Comparison of ENCODE assay signal across 8 cellular contexts in the genomic region with DNA sequence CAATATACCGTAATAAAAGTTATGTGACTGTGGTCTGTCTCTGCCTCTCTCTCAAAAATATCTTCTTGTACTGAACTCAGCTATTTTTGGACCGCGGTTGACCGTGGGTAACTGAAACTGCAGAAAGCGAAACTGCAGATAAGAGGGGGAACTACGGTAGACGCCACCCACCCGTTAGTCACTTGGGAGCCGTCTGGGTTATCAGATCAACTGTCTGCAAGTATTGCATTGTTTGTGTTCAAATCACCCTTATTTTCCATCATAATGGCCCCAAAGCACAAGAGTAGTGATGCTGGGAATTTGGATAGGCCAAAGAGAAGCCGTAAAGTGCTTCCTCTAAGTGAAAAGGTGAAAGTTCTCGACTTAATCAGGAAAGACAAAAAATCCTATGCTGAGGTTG. TPM values are rescaled to one million over a fixed set of nuclear protein-coding genes. Genes with fewer than 3 reads are reported as not detected.
A peak's percentile ranks its signal among the peaks of the same experiment; 100 is the strongest.
DNase-seq lines count a peak whose midpoint lies in the region; ATAC-seq and TF ChIP-seq lines count a peak whose summit lies in the region.
"Not testable (repeated sequence)": the region's sequence is repeated elsewhere in the genome, so short reads cannot be mapped to it uniquely, and the experiment has no call there.

No MANE protein-coding gene starts in this region.

- TF ChIP-seq CTCF in fibroblast of lung (conservative IDR thresholded peaks at IDR 0.05 in 1 of 2, IDR thresholded peaks at IDR 0.05 in 1 of 2; ENCODE audit: low read depth in 1 of 2, low read length in 2 of 2); natural killer cell (IDR thresholded peaks at IDR 0.05): not testable (repeated sequence)

- not testable (repeated sequence) for H3K27me3 ChIP-seq in fibroblast of lung (ENCODE audit: control insufficient read depth, insufficient read depth, low read length)

- H3K36me3 ChIP-seq in fibroblast of lung (ENCODE audit: control insufficient read depth, insufficient read depth, low read length), result not testable (repeated sequence)

- H3K9ac ChIP-seq in fibroblast of lung (ENCODE audit: insufficient read depth, low read length), result not testable (repeated sequence)

- H3K4me3 Mint-ChIP-seq in activated T-helper 1 cell treated with anti-CD3 and anti-CD28 coated beads, Interleukin-12 subunit alpha, Interleukin-12 subunit beta, Interleukin-2, Interleukin-4 antibody, amounts not matched to agents 30 ng/mL and 10 ng/mL and 1 ng/mL, durations not matched to agents 14 hours and 24 hours and 36 hours, result peak overlapping the region; percentile 90
- H3K4me3 Mint-ChIP-seq in natural killer cell, result peak overlapping the region; percentile 86

- peak overlapping the region; percentile 68 for H3K4me2 ChIP-seq in fibroblast of lung (ENCODE audit: extremely low read depth, insufficient read depth, low read length)

- not testable (repeated sequence) for H4K20me1 ChIP-seq in fibroblast of lung (ENCODE audit: control insufficient read depth, extremely low read depth, insufficient read depth, low read length)

- H3K9me3 Mint-ChIP-seq in activated T-helper 1 cell treated with anti-CD3 and anti-CD28 coated beads, Interleukin-12 subunit alpha, Interleukin-12 subunit beta, Interleukin-2, Interleukin-4 antibody, amounts not matched to agents 30 ng/mL and 10 ng/mL and 1 ng/mL, durations not matched to agents 14 hours and 24 hours and 36 hours; natural killer cell: not testable (repeated sequence)

- H3K4me1 Mint-ChIP-seq in activated T-helper 1 cell treated with anti-CD3 and anti-CD28 coated beads, Interleukin-12 subunit alpha, Interleukin-12 subunit beta, Interleukin-2, Interleukin-4 antibody, amounts not matched to agents 30 ng/mL and 10 ng/mL and 1 ng/mL, durations not matched to agents 14 hours and 24 hours and 36 hours (ENCODE audit: low read depth), result peaks cover 36% of the 10 kb centered on the region
- peaks cover 13 to 14% of the 10 kb centered on the region in 2 donors for H3K4me1 Mint-ChIP-seq in natural killer cell

- H3K27ac ChIP-seq in fibroblast of lung (ENCODE audit: insufficient read depth, low read length), result not testable (repeated sequence)

- not testable (repeated sequence) for H3K9me3 ChIP-seq in fibroblast of lung (ENCODE audit: control insufficient read depth, insufficient read depth, low read depth, low read length)

- intact Hi-C loops in activated T-helper 1 cell treated with anti-CD3 and anti-CD28 coated beads, Interleukin-12 subunit alpha, Interleukin-12 subunit beta, Interleukin-2, Interleukin-4 antibody, amounts not matched to agents 30 ng/mL and 10 ng/mL and 1 ng/mL, durations not matched to agents 14 hours and 24 hours and 36 hours (cut with micrococcal nuclease), result loop anchor here (1.0 to 10.0 kb wide), 5 partner anchors 9 to 565 kb away; partner anchors contain the start of genes GTF2IRD1 and LIMK1
- intact Hi-C loops in natural killer cell (cut with micrococcal nuclease), result not testable (repeated sequence)

- peak overlapping the region; percentile 73 for H2AFZ ChIP-seq in fibroblast of lung (ENCODE audit: low read length)

- H3K4me1 ChIP-seq in fibroblast of lung (ENCODE audit: control insufficient read depth, extremely low read depth, insufficient read depth, low read length), result not testable (repeated sequence)

- H3K79me2 ChIP-seq in fibroblast of lung (ENCODE audit: control insufficient read depth, insufficient read depth, low read length), result not testable (repeated sequence)

- peak overlapping the region; percentile 97 for H3K27ac Mint-ChIP-seq in activated T-helper 1 cell treated with anti-CD3 and anti-CD28 coated beads, Interleukin-12 subunit alpha, Interleukin-12 subunit beta, Interleukin-2, Interleukin-4 antibody, amounts not matched to agents 30 ng/mL and 10 ng/mL and 1 ng/mL, durations not matched to agents 14 hours and 24 hours and 36 hours
- H3K27ac Mint-ChIP-seq in natural killer cell, result peak overlapping the region; percentile 86 to 95

- DNase-seq in GDM1 (lab: John Stamatoyannopoulos, UW) (peak; percentile 61), SKM-1 treated with dmso at 0.1 percent for 144 hours (lab: John Stamatoyannopoulos, UW; ENCODE audit: unreplicated experiment) (peak; percentile 35), fibroblast of lung (ENCODE audit: low read depth in 2 of 2) (peak in 1 of 2 donors; percentile 76), natural killer cell (peak; percentile 64)
- peak; percentile 66 for DNase-seq in activated T-helper 1 cell treated with anti-CD3 and anti-CD28 coated beads, Interleukin-12 subunit alpha, Interleukin-12 subunit beta, Interleukin-2, Interleukin-4 antibody, amounts not matched to agents 30 ng/mL and 10 ng/mL and 1 ng/mL, durations not matched to agents 14 hours and 24 hours and 36 hours (ENCODE audit: low spot score)
- DNase-seq in stimulated activated CD8-positive, alpha-beta memory T cell treated with anti-CD3 and anti-CD28 coated beads, Interleukin-7, amount 100 ng/mL, for 4 hours (ENCODE audit: low read depth in 2 of 2), result peak; percentile 80 to 83

- H3K36me3 Mint-ChIP-seq in activated T-helper 1 cell treated with anti-CD3 and anti-CD28 coated beads, Interleukin-12 subunit alpha, Interleukin-12 subunit beta, Interleukin-2, Interleukin-4 antibody, amounts not matched to agents 30 ng/mL and 10 ng/mL and 1 ng/mL, durations not matched to agents 14 hours and 24 hours and 36 hours (ENCODE audit: low read depth); natural killer cell: not testable (repeated sequence)

- ATAC-seq in GM21529 (IDR thresholded peaks at IDR 0.05; ENCODE audit: unreplicated experiment) (peak; percentile 82), HG03520 (IDR thresholded peaks at IDR 0.05; ENCODE audit: unreplicated experiment) (peak; percentile 63), natural killer cell (peak; percentile 94 to 99 (median 98))

- H3K27me3 Mint-ChIP-seq in activated T-helper 1 cell treated with anti-CD3 and anti-CD28 coated beads, Interleukin-12 subunit alpha, Interleukin-12 subunit beta, Interleukin-2, Interleukin-4 antibody, amounts not matched to agents 30 ng/mL and 10 ng/mL and 1 ng/mL, durations not matched to agents 14 hours and 24 hours and 36 hours (ENCODE audit: insufficient read depth); natural killer cell (ENCODE audit: low read depth in 2 of 2): not testable (repeated sequence)

- H3K4me3 ChIP-seq in fibroblast of lung (replicated peaks in 1 of 4; ENCODE audit: control extremely low read depth in 1 of 4, insufficient read depth in 1 of 4, low read depth in 3 of 4, low read length in 4 of 4), result peak overlapping the region in 2 of 4 experiments; percentile 18 to 28

RNA-seq across cellular contexts. Expression of gene GTF2I, which starts 7.5 kb away (rescaled TPM):
- total RNA-seq in activated T-helper 1 cell treated with anti-CD3 and anti-CD28 coated beads, Interleukin-12 subunit alpha, Interleukin-12 subunit beta, Interleukin-2, Interleukin-4 antibody, amounts not matched to agents 30 ng/mL and 10 ng/mL and 1 ng/mL, durations not matched to agents 14 hours and 24 hours and 36 hours, result 199 and 203 TPM in 2 replicates
- 82.7 and 105 TPM in 2 replicates for total RNA-seq in fibroblast of lung
- polyA plus RNA-seq in fibroblast of lung, result 79.3 and 81.3 TPM in 2 replicates
- 75.9 and 79.4 TPM in 2 replicates for polyA plus RNA-seq in fibroblast of lung (2012)
- polyA minus RNA-seq in fibroblast of lung (ENCODE audit: low replicate concordance), result 30.9 and 38.6 TPM in 2 replicates
- 100 to 1,000 TPM; 153 to 222 (median 188) TPM for total RNA-seq in natural killer cell
